13 cellular contexts compared by ENCODE assay signal in the genomic region with DNA sequence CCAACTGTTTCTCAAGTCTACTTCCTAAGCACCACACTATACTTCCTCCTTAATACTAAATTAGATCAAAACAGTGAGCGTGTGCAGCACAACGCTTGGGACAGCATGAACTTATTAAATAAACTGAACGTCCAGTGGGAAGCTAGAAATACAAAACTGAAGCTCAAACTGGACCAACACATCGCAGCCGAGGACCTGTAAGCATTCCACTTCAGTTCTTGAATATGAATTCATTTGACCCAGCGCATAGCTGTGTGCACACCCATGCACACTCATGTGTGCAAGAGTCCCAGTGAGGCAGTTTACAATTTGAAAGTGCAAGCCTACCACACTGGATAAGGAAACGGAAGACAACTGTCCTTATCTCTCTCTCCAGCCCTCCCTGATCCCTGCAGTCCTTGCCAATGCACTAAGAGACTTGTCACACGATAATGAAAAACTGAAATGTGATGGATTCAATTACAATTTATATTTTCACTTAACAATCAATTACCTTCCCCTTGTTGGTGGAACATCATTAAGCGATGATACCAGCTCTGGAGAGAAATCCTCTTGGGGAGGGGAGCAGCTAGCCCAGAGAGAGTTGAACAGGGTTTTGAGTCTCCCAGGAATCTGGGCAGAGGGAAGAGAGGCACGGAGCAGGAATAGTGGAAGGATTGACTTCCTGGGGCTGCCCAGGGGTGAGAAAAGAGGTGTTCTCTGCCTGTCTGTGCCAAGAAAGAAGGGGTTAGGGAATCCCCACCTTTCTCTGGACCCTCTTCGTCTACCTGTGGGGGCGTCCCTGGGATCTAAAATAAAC.
DNase-seq lines count a peak whose midpoint lies in the region; TF ChIP-seq lines count a peak whose summit lies in the region.
"Had no signal": no experiment of that assay in that cellular context is flagged by ENCODE, and none has a peak within 500 bp of the region (broad histone marks: within the 10 kb centered on the region; RNA-seq: fewer than 3 reads in every experiment).

No MANE protein-coding gene starts in this region.

- peaks cover 4% of the 10 kb centered on the region for H3K27me3 Mint-ChIP-seq in endodermal cell (ENCODE audit: insufficient read depth)
- no peaks in the 10 kb centered on the region for H3K27me3 Mint-ChIP-seq in neural crest cell (ENCODE audit: low read depth)

- H3K4me3 ChIP-seq in endodermal cell (ENCODE audit: low read length) = peak overlapping the region; percentile 10
- no peak overlapping the region for H3K4me3 ChIP-seq in esophagus squamous epithelium

- TF ChIP-seq CTCF in endodermal cell (conservative IDR thresholded peaks at IDR 0.05) (no peak), neural crest cell (conservative IDR thresholded peaks at IDR 0.05) (no peak), esophagus squamous epithelium (IDR thresholded peaks at IDR 0.05) (no peak)

- no peaks in the 10 kb centered on the region for H3K36me3 ChIP-seq in endodermal cell (ENCODE audit: control insufficient read depth, insufficient read depth, low read length)
- no peaks in the 10 kb centered on the region for H3K36me3 ChIP-seq in esophagus squamous epithelium

- H3K27ac ChIP-seq in endodermal cell (ENCODE audit: low read depth, low read length) (no peak overlapping the region), esophagus squamous epithelium (no peak overlapping the region)

- H3K4me3 Mint-ChIP-seq in endodermal cell (peak overlapping the region; percentile 15), neural crest cell (no peak overlapping the region)
- H3K4me3 Mint-ChIP-seq: CD8-positive, alpha-beta T cell; H9; IgD-negative memory B cell had no signal

- no peak overlapping the region for H3K9ac ChIP-seq in endodermal cell (ENCODE audit: extremely low read depth, low read length, poor library complexity, severe bottlenecking)

- WGBS in endodermal cell (ENCODE audit: insufficient coverage in 1 of 2, insufficient read length in 1 of 2), 2 experiments = 80 to 88% methylated on average over 9 to 12 of the region's 12 CpGs
- 59 to 60% methylated on average over 12 of the region's 12 CpGs for WGBS in esophagus squamous epithelium, 2 donors

- H3K27me3 ChIP-seq in endodermal cell (ENCODE audit: control insufficient read depth, insufficient read depth, low read length, poor library complexity, severe bottlenecking) (no peaks in the 10 kb centered on the region), esophagus squamous epithelium (peaks cover 0 to 3% (median 0%) of the 10 kb centered on the region in 4 donors)

- H3K9me3 Mint-ChIP-seq in endodermal cell = peaks cover 12% of the 10 kb centered on the region
- H3K9me3 Mint-ChIP-seq in neural crest cell = peaks cover 3% of the 10 kb centered on the region
- H3K9me3 Mint-ChIP-seq: CD8-positive, alpha-beta T cell had no signal

- TF ChIP-seq POLR2A in esophagus squamous epithelium (IDR thresholded peaks at IDR 0.05) = no peak

- peaks cover 16% of the 10 kb centered on the region for H3K9me3 ChIP-seq in endodermal cell (ENCODE audit: control insufficient read depth, low read length)
- peaks cover 0 to 6% (median 0%) of the 10 kb centered on the region in 3 donors for H3K9me3 ChIP-seq in esophagus squamous epithelium

- H3K4me1 ChIP-seq in endodermal cell (ENCODE audit: control insufficient read depth, insufficient read depth, low read length) (peaks cover 3% of the 10 kb centered on the region), esophagus squamous epithelium (no peaks in the 10 kb centered on the region)

- DNase-seq in CMK (ENCODE audit: low read depth) = peak; percentile 40
- DNase-seq in SK-N-DZ (ENCODE audit: low spot score) = peak; percentile 4
- no peak for DNase-seq in endodermal cell
- no peak for DNase-seq in neural crest cell (ENCODE audit: low read depth, low spot score)
- no peak for DNase-seq in stimulated activated naive CD4-positive, alpha-beta T cell (lab: John Stamatoyannopoulos, UW)
- DNase-seq in esophagus squamous epithelium (lab: John Stamatoyannopoulos, UW) = no peak
- DNase-seq in kidney glomerular epithelial cell (lab: John Stamatoyannopoulos, UW) = no peak
- DNase-seq: CD8-positive, alpha-beta T cell; DMS79 treated with DMSO at 0.1 percent for 48 hours; H9; NCI-H1436 treated with DMSO at 0.1 percent for 48 hours; NCI-H2029 treated with DMSO at 0.1 percent for 48 hours had no signal

- H3K36me3 Mint-ChIP-seq in endodermal cell (ENCODE audit: low read depth) (no peaks in the 10 kb centered on the region), neural crest cell (ENCODE audit: low read depth) (peaks cover under 1% of the 10 kb centered on the region)
- H3K36me3 Mint-ChIP-seq: CD8-positive, alpha-beta T cell; IgD-negative memory B cell had no signal

- intact Hi-C loops in esophagus squamous epithelium (cut with DNase I) = no loop called here

- H3K4me1 Mint-ChIP-seq in endodermal cell (peaks cover 15% of the 10 kb centered on the region), neural crest cell (no peaks in the 10 kb centered on the region)

- H3K27ac Mint-ChIP-seq in endodermal cell (no peak overlapping the region), neural crest cell (ENCODE audit: unreplicated experiment) (peak overlapping the region; percentile 22)
- H3K27ac Mint-ChIP-seq: CD8-positive, alpha-beta T cell; H9; IgD-negative memory B cell had no signal

Comparison
In these comparisons a context has a peak if more than half of its experiments do, and no peak if none do; other contexts are left out.
1. DNase-seq: peak in CMK (single experiment) and SK-N-DZ (single experiment); none in endodermal cell (single experiment), neural crest cell (single experiment), stimulated activated naive CD4-positive, alpha-beta T cell (0 of 6), esophagus squamous epithelium (single experiment) and kidney glomerular epithelial cell (single experiment).